1 cellular context compared by ENCODE assay signal in genomic region chr4:44678094-44679023, GRCh38.
TF ChIP-seq lines count a peak whose summit lies in the region.

Gene GUF1 (plus strand): TSS chr4:44678420. CDS start chr4:44678623, 203 bp downstream.

TF ChIP-seq in K562, 482 proteins besides CTCF, POLR2A, EP300 and RAD21 (continued from another document and continues in another):
- TF ChIP-seq ARID4B (CRISPR knock-in tag; IDR thresholded peaks at IDR 0.05) (peak; percentile 49), ZNF740 (CRISPR knock-in tag; IDR thresholded peaks at IDR 0.05) (peak; percentile 67; the same call in 1 of the 2 replicates), ZNF740 (tag; IDR thresholded peaks at IDR 0.05) (no peak; a peak in 1 of 4 replicates), CBFA2T2 (conservative IDR thresholded peaks at IDR 0.05) (peak; percentile 70), ETS1 (conservative IDR thresholded peaks at IDR 0.05; ENCODE audit: control insufficient read depth, low read depth, low read length) (no peak), CGGBP1 (CRISPR knock-in tag; IDR thresholded peaks at IDR 0.05) (no peak), WHSC1 (IDR thresholded peaks at IDR 0.05; ENCODE audit: low read length) (no peak), SIX5 (IDR thresholded peaks at IDR 0.05; ENCODE audit: borderline replicate concordance in 1 of 2, insufficient read depth in 1 of 2, low read depth in 1 of 2, low read length in 2 of 2) (peak in 1 of 2 experiments; percentile 20; a peak in 1 of 4 replicates), TSC22D4 (tag; IDR thresholded peaks at IDR 0.05) (no peak), PHB2 (IDR thresholded peaks at IDR 0.05; ENCODE audit: low read depth) (no peak), MYC (IDR thresholded peaks at IDR 0.05; ENCODE audit: low read depth, low read length) (peak; percentile 95), MYC (CRISPR knock-in tag; IDR thresholded peaks at IDR 0.05; ENCODE audit: borderline replicate concordance, low read depth) (no peak), ESRRA (IDR thresholded peaks at IDR 0.05; ENCODE audit: borderline replicate concordance, low read depth) (no peak), CREB1 (IDR thresholded peaks at IDR 0.05) (peak; percentile 98), CREB1 (CRISPR knock-in tag; IDR thresholded peaks at IDR 0.05) (peak; percentile 97), SNAPC5 (CRISPR knock-in tag; IDR thresholded peaks at IDR 0.05) (no peak), ZNF197 (CRISPR knock-in tag; IDR thresholded peaks at IDR 0.05; ENCODE audit: low read depth) (no peak), BCLAF1 (IDR thresholded peaks at IDR 0.05; ENCODE audit: borderline replicate concordance in 1 of 2, control insufficient read depth in 1 of 2, low read depth in 2 of 2, low read length in 1 of 2) (no peak), STAT5A (IDR thresholded peaks at IDR 0.05; ENCODE audit: borderline replicate concordance, low read length) (no peak), MAFK (IDR thresholded peaks at IDR 0.05; ENCODE audit: low read length) (no peak), REST (CRISPR knock-in tag; IDR thresholded peaks at IDR 0.05; ENCODE audit: low read depth) (peak; percentile 2; the same call in 1 of the 2 replicates), ZNF274 (IDR thresholded peaks at IDR 0.05; ENCODE audit: borderline replicate concordance, low read depth, low read length) (no peak), SAFB2 (IDR thresholded peaks at IDR 0.05; ENCODE audit: borderline replicate concordance, low read depth, low read length, severe bottlenecking) (no peak), ZNF316 (IDR thresholded peaks at IDR 0.05) (no peak), PHTF2 (CRISPR knock-in tag; IDR thresholded peaks at IDR 0.05) (no peak), RBFOX2 (IDR thresholded peaks at IDR 0.05; ENCODE audit: low read depth, low read length) (peak; percentile 95), MBD1 (CRISPR knock-in tag; IDR thresholded peaks at IDR 0.05) (no peak), PHB (CRISPR knock-in tag; IDR thresholded peaks at IDR 0.05) (no peak), DACH1 (IDR thresholded peaks at IDR 0.05; ENCODE audit: partially characterized antibody) (no peak), OTX1 (CRISPR knock-in tag; IDR thresholded peaks at IDR 0.05) (no peak), NCOA6 (IDR thresholded peaks at IDR 0.05) (peak; percentile 97), CHCHD3 (CRISPR knock-in tag; IDR thresholded peaks at IDR 0.05) (no peak), ZNF445 (CRISPR knock-in tag; IDR thresholded peaks at IDR 0.05; ENCODE audit: low read depth) (no peak), DPF2 (IDR thresholded peaks at IDR 0.05) (no peak), KAT2B (IDR thresholded peaks at IDR 0.05; ENCODE audit: low read depth, low read length) (no peak), MEF2D (tag; conservative IDR thresholded peaks at IDR 0.05; ENCODE audit: low read depth) (no peak), DLX4 (CRISPR knock-in tag; IDR thresholded peaks at IDR 0.05) (no peak), HCFC1 (IDR thresholded peaks at IDR 0.05; ENCODE audit: low read depth, low read length) (peak; percentile 80), SMARCE1 (IDR thresholded peaks at IDR 0.05) (no peak), MTF1 (CRISPR knock-in tag; IDR thresholded peaks at IDR 0.05; ENCODE audit: borderline replicate concordance) (no peak), RFX7 (CRISPR knock-in tag; IDR thresholded peaks at IDR 0.05) (no peak), LARP7 (IDR thresholded peaks at IDR 0.05) (no peak), ZNF644 (tag; IDR thresholded peaks at IDR 0.05; ENCODE audit: low read depth) (no peak), CXXC5 (CRISPR knock-in tag; IDR thresholded peaks at IDR 0.05) (peak; percentile 93), ZNF57 (CRISPR knock-in tag; IDR thresholded peaks at IDR 0.05) (no peak), VEZF1 (CRISPR knock-in tag; IDR thresholded peaks at IDR 0.05) (peak; percentile 46)
